In genomic region chr6:81158956-81159355, GRCh38 we compare ENCODE assay signal across 29 cellular contexts.
"Had no signal": no experiment of that assay in that cellular context is flagged by ENCODE, and none has a peak within 500 bp of the region (broad histone marks: within the 10 kb centered on the region; RNA-seq: fewer than 3 reads in every experiment).

No MANE protein-coding gene starts in this region.

- H3K4me1 ChIP-seq: colonic mucosa, esophagus squamous epithelium, gastrocnemius medialis, heart right ventricle, left ventricle myocardium inferior, lower lobe of right lung had no signal

- H3K9me3 Mint-ChIP-seq: mesothelial cell of epicardium had no signal

- H3K27ac ChIP-seq: colonic mucosa, epithelial cell of prostate, esophagus squamous epithelium, gastrocnemius medialis, heart right ventricle, left ventricle myocardium inferior, lower lobe of right lung had no signal

- ATAC-seq: effector memory CD8-positive, alpha-beta T cell; esophagus mucosa; gastrocnemius medialis; heart right ventricle; left colon; left lobe of liver; lower lobe of right lung; mucosa of descending colon had no signal

- H3K4me3 Mint-ChIP-seq: dendritic cell treated with granulocyte-macrophage colony-stimulating factor and Interleukin-4, amounts not matched to agents 40 ng/mL and 50 ng/mL, for 4 days; effector memory CD8-positive, alpha-beta T cell; endodermal cell; mesothelial cell of epicardium; naive B cell had no signal

- H3K36me3 ChIP-seq: colonic mucosa, esophagus squamous epithelium, gastrocnemius medialis, heart right ventricle, left ventricle myocardium inferior, lower lobe of right lung had no signal

- FAIRE-seq: endometrium, kidney had no signal

- DNase-seq: colonic mucosa; cortex of kidney; effector CD8-positive, alpha-beta T cell; effector memory CD8-positive, alpha-beta T cell; endodermal cell; erythroblast; esophagus squamous epithelium; foreskin fibroblast; foreskin melanocyte; gastrocnemius medialis; glutamatergic neuron; head of caudate nucleus; heart right ventricle; hippocampal formation; islet precursor cell; kidney; kidney glomerular epithelial cell; left colon; left ventricle myocardium inferior; lower lobe of right lung; mesenchymal stem cell; mucosa of descending colon; naive B cell had no signal

- H3K9me3 ChIP-seq: colonic mucosa, esophagus squamous epithelium, gastrocnemius medialis, left ventricle myocardium inferior, lower lobe of right lung, mucosa of descending colon had no signal

- H3K27me3 ChIP-seq: colonic mucosa, esophagus squamous epithelium, gastrocnemius medialis, heart right ventricle had no signal

- H3K4me1 Mint-ChIP-seq: endodermal cell, mesothelial cell of epicardium, naive B cell had no signal

- H3K27me3 Mint-ChIP-seq: dendritic cell treated with granulocyte-macrophage colony-stimulating factor and Interleukin-4, amounts not matched to agents 40 ng/mL and 50 ng/mL, for 4 days; effector memory CD8-positive, alpha-beta T cell; naive B cell had no signal

- H3K4me3 ChIP-seq: colonic mucosa, esophagus squamous epithelium, gastrocnemius medialis, heart right ventricle, left ventricle myocardium inferior, lower lobe of right lung, mucosa of descending colon had no signal

- H3K36me3 Mint-ChIP-seq: mesothelial cell of epicardium, naive B cell had no signal

- H3K27ac Mint-ChIP-seq: dendritic cell treated with granulocyte-macrophage colony-stimulating factor and Interleukin-4, amounts not matched to agents 40 ng/mL and 50 ng/mL, for 4 days; effector memory CD8-positive, alpha-beta T cell; endodermal cell; mesothelial cell of epicardium had no signal
